ENCODE assay signal across 30 cellular contexts in genomic region chr3:43175541-43175940, GRCh38.
"Had no signal": no experiment of that assay in that cellular context is flagged by ENCODE, and none has a peak within 500 bp of the region (broad histone marks: within the 10 kb centered on the region; RNA-seq: fewer than 3 reads in every experiment).

No MANE protein-coding gene starts in this region.

- FAIRE-seq: frontal cortex had no signal

- H3K4me3 Mint-ChIP-seq: activated B cell treated with CpG ODN at 0.5 μM for 24 hours; activated CD8-positive, alpha-beta T cell treated with anti-CD3 and anti-CD28 coated beads for 36 hours; activated naive CD4-positive, alpha-beta T cell treated with anti-CD3 and anti-CD28 coated beads for 36 hours; activated naive CD4-positive, alpha-beta T cell treated with anti-CD3 and anti-CD28 coated beads, Interleukin-2, amount 50 U/mL, for 24 hours; activated naive CD8-positive, alpha-beta T cell treated with anti-CD3 and anti-CD28 coated beads for 36 hours; activated naive CD8-positive, alpha-beta T cell treated with anti-CD3 and anti-CD28 coated beads, Interleukin-2, amount 50 U/mL, for 24 hours; activated T-cell treated with anti-CD3 and anti-CD28 coated beads, Interleukin-2, amount 50 U/mL, for 4 hours; activated T-helper 17 cell treated with anti-CD3 and anti-CD28 coated beads, Interleukin-2, amount 50 U/mL, for 72 hours; T-helper 17 cell; T-helper 2 cell treated with Interferon-gamma antibody and Interleukin-4, amounts not matched to agents 5 μg/mL and 100 μg/mL, for 36 hours had no signal

- DNase-seq: activated B cell treated with CpG ODN at 0.5 μM for 24 hours; activated CD4-positive, alpha-beta T cell treated with anti-CD3 and anti-CD28 coated beads for 48 hours; activated CD4-positive, alpha-beta T cell treated with anti-CD3 and anti-CD28 coated beads, Interleukin-2, amount 50 U/mL, for 1 hour; activated CD4-positive, alpha-beta T cell treated with anti-CD3 and anti-CD28 coated beads, Interleukin-2, amount 50 U/mL, for 48 hours; activated CD8-positive, alpha-beta memory T cell treated with anti-CD3 and anti-CD28 coated beads for 24 hours; activated CD8-positive, alpha-beta T cell treated with anti-CD3 and anti-CD28 coated beads for 36 hours; activated effector memory CD4-positive, alpha-beta T cell treated with Interleukin-2 at 50 U/mL for 16 hours; activated gamma-delta T cell treated with Interleukin-2 at 50 U/mL for 16 hours; activated naive CD4-positive, alpha-beta T cell treated with anti-CD3 and anti-CD28 coated beads for 36 hours; activated naive CD8-positive, alpha-beta T cell treated with anti-CD3 and anti-CD28 coated beads for 36 hours; activated naive CD8-positive, alpha-beta T cell treated with anti-CD3 and anti-CD28 coated beads, Interleukin-2, amount 50 U/mL, for 24 hours; activated T-cell treated with anti-CD3 and anti-CD28 coated beads, Interleukin-2, amount 50 U/mL, for 4 hours; amygdala; aorta; body of pancreas; caudate nucleus; cerebellar nuclear complex; colonic mucosa; effector CD8-positive, alpha-beta T cell; foreskin fibroblast; T-helper 1 cell; T-helper 17 cell; T1000; WERI-Rb-1 had no signal

- ATAC-seq: activated CD4-positive, CD25-positive, alpha-beta regulatory T cell treated with anti-CD3 and anti-CD28 coated beads, Interleukin-2, amount 50 U/mL, for 24 hours; activated CD8-positive, alpha-beta T cell treated with anti-CD3 and anti-CD28 coated beads for 36 hours; activated naive CD8-positive, alpha-beta T cell treated with anti-CD3 and anti-CD28 coated beads, Interleukin-2, amount 50 U/mL, for 24 hours; activated T-cell treated with anti-CD3 and anti-CD28 coated beads, Interleukin-2, amount 50 U/mL, for 4 hours; activated T-helper 17 cell treated with anti-CD3 and anti-CD28 coated beads, Interleukin-2, amount 50 U/mL, for 72 hours; body of pancreas; esophagus mucosa; T-helper 17 cell had no signal

- H3K27ac Mint-ChIP-seq: activated B cell treated with CpG ODN at 0.5 μM for 24 hours; activated CD8-positive, alpha-beta T cell treated with anti-CD3 and anti-CD28 coated beads for 36 hours; activated naive CD4-positive, alpha-beta T cell treated with anti-CD3 and anti-CD28 coated beads for 36 hours; activated naive CD4-positive, alpha-beta T cell treated with anti-CD3 and anti-CD28 coated beads, Interleukin-2, amount 50 U/mL, for 24 hours; activated naive CD8-positive, alpha-beta T cell treated with anti-CD3 and anti-CD28 coated beads for 36 hours; activated naive CD8-positive, alpha-beta T cell treated with anti-CD3 and anti-CD28 coated beads, Interleukin-2, amount 50 U/mL, for 24 hours; T-helper 2 cell treated with Interferon-gamma antibody and Interleukin-4, amounts not matched to agents 5 μg/mL and 100 μg/mL, for 36 hours had no signal

- H3K27me3 Mint-ChIP-seq: activated B cell treated with CpG ODN at 0.5 μM for 24 hours; activated CD8-positive, alpha-beta T cell treated with anti-CD3 and anti-CD28 coated beads for 36 hours; activated naive CD4-positive, alpha-beta T cell treated with anti-CD3 and anti-CD28 coated beads, Interleukin-2, amount 50 U/mL, for 24 hours; activated naive CD8-positive, alpha-beta T cell treated with anti-CD3 and anti-CD28 coated beads for 36 hours; activated naive CD8-positive, alpha-beta T cell treated with anti-CD3 and anti-CD28 coated beads, Interleukin-2, amount 50 U/mL, for 24 hours; activated T-helper 17 cell treated with anti-CD3 and anti-CD28 coated beads, Interleukin-2, amount 50 U/mL, for 72 hours; T-helper 17 cell had no signal
